In genomic region chr11:66067640-66068039, GRCh38 we compare ENCODE assay signal across 1 cellular context.
TF ChIP-seq lines count a peak whose summit lies in the region.

No MANE protein-coding gene starts in this region.

TF ChIP-seq in GM23338, 12 proteins besides CTCF, POLR2A, EP300 and RAD21 (continued from another document):
- TF ChIP-seq ZNF462 (CRISPR knock-in tag; IDR thresholded peaks at IDR 0.05): no peak
- no peak for TF ChIP-seq STAT1 (IDR thresholded peaks at IDR 0.05; ENCODE audit: unreplicated experiment)
- no peak for TF ChIP-seq EZH2phosphoT487 (IDR thresholded peaks at IDR 0.05; ENCODE audit: unreplicated experiment)
- no peak for TF ChIP-seq ETS1 (IDR thresholded peaks at IDR 0.05)
- TF ChIP-seq JUNB (IDR thresholded peaks at IDR 0.05; ENCODE audit: unreplicated experiment): no peak
- no peak for TF ChIP-seq POLR2AphosphoS5 (IDR thresholded peaks at IDR 0.05; ENCODE audit: low read depth)
- TF ChIP-seq ZNF331 (CRISPR knock-in tag; IDR thresholded peaks at IDR 0.05; ENCODE audit: low read depth): no peak
